ENCODE assay signal across 8 cellular contexts in the genomic region with DNA sequence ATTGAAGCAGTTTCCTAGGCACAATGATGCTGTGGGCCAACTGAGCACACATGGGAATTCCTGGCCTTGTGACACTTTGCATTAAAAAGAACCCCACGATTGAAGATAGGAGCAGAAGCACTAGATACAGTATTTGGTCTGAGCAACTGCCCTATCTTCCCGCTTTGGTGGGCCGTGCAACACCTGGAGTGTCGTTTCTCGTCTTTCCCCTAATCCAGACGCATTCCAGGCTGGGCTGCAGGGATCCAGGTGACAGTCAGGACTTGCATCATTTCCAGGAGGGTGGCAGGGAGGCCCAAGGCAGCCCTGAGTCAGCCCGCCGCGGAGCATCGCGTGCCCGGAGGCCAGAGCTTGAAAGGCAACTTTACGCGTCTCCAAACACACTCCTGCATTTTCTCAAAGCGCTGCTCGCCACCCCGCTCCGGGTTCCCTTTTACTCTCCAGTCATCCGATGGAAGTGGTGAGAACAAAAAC. TPM values are rescaled to one million over a fixed set of nuclear protein-coding genes. Genes with fewer than 3 reads are reported as not detected.
DNase-seq lines count a peak whose midpoint lies in the region; ATAC-seq and TF ChIP-seq lines count a peak whose summit lies in the region.

No MANE protein-coding gene starts in this region.

- ATAC-seq in HG03108 (IDR thresholded peaks at IDR 0.05; ENCODE audit: unreplicated experiment), result no peak
- no peak for ATAC-seq in HG03457 (IDR thresholded peaks at IDR 0.05; ENCODE audit: unreplicated experiment)

- H2AK5ac ChIP-seq in H9 (ENCODE audit: insufficient read length, low read length), result no peak overlapping the region

- H4K91ac ChIP-seq in H9 (ENCODE audit: insufficient read length, low read depth, low read length), result no peak overlapping the region

- peak overlapping the region; percentile 74 for H3K4me2 ChIP-seq in H9 (ENCODE audit: insufficient read depth, insufficient read length, low read length)

- H3K4me3 ChIP-seq in esophagus squamous epithelium, result peak overlapping the region; percentile 24 to 66 (median 42)

- no peak overlapping the region for H3K27ac ChIP-seq in H9 (ENCODE audit: insufficient read length, low read depth, low read length)
- H3K27ac ChIP-seq in esophagus squamous epithelium, result peak overlapping the region in 1 of 4 donors; percentile 31

- H3K27me3 ChIP-seq in H9 (ENCODE audit: insufficient read depth, low read length) (no peaks in the 10 kb centered on the region; the same call in 1 of the 2 replicates), esophagus squamous epithelium (peaks cover 0 to 90% (median 11%) of the 10 kb centered on the region in 4 donors)

- no peaks in the 10 kb centered on the region for H4K20me1 ChIP-seq in H9 (ENCODE audit: control insufficient read depth, insufficient read depth, insufficient read length)

- H3K79me2 ChIP-seq in H9 (ENCODE audit: insufficient read depth, low read length), result peaks cover 8% of the 10 kb centered on the region; the same call in 1 of the 2 replicates

- H2BK12ac ChIP-seq in H9 (ENCODE audit: insufficient read length, low read depth, low read length), result no peak overlapping the region

- no peaks in the 10 kb centered on the region for H3K36me3 ChIP-seq in esophagus squamous epithelium

- H3K79me1 ChIP-seq in H9 (ENCODE audit: insufficient read depth, low read depth, low read length, poor library complexity, severe bottlenecking), result peaks cover 6% of the 10 kb centered on the region

- peaks cover 23% of the 10 kb centered on the region for H3K27me3 Mint-ChIP-seq in H9 (ENCODE audit: low read depth)

- no peak overlapping the region for H2BK15ac ChIP-seq in H9 (ENCODE audit: low read depth, low read length)

- peak overlapping the region; percentile 46 for H3K18ac ChIP-seq in H9 (ENCODE audit: insufficient read length, low read depth, low read length)

- H3K4me1 Mint-ChIP-seq in H9, result peaks cover 51 to 56% of the 10 kb centered on the region in 2 experiments

- no peak overlapping the region for H3T11ph ChIP-seq in H9 (ENCODE audit: low read length)

- no peak overlapping the region for H2AFZ ChIP-seq in H9 (ENCODE audit: low read length)

- DNase-seq in AG08395 (ENCODE audit: low spot score) (peak; percentile 59), H9 (peak; percentile 79), T1000 (lab: John Stamatoyannopoulos, UW) (peak; percentile 69), esophagus squamous epithelium (lab: John Stamatoyannopoulos, UW) (no peak), renal cortical epithelial cell (ENCODE audit: low read depth) (peak; percentile 41), DMS153 treated with DMSO at 0.1 percent for 48 hours (lab: John Stamatoyannopoulos, UW; ENCODE audit: unreplicated experiment) (no peak)

- H3K36me3 Mint-ChIP-seq in H9 (ENCODE audit: insufficient read depth in 1 of 3, low read depth in 3 of 3), result peaks cover 29 to 36% (median 33%) of the 10 kb centered on the region in 3 experiments

- H4K8ac ChIP-seq in H9 (replicated peaks; ENCODE audit: insufficient read length, low read depth, low read length), result no peak overlapping the region

- no peak overlapping the region for H3K4ac ChIP-seq in H9 (ENCODE audit: low read depth, low read length)

- H4K5ac ChIP-seq in H9 (ENCODE audit: insufficient read length, low read depth, low read length), result no peak overlapping the region

- no peak for TF ChIP-seq POLR2A in esophagus squamous epithelium (IDR thresholded peaks at IDR 0.05)

- peaks cover 0 to 4% of the 10 kb centered on the region in 2 experiments; a peak in 2 of 5 replicates for H3K9me3 Mint-ChIP-seq in H9

- H3K56ac ChIP-seq in H9 (ENCODE audit: insufficient read length, low read depth, low read length), result no peak overlapping the region

- WGBS in H9 (ENCODE audit: extremely low coverage, insufficient read length, low lambda C conversion rate), result no CpG with 5 or more reads among the region's 19 CpGs
- WGBS in esophagus squamous epithelium, 2 donors, result 5 to 10% methylated on average over 6 to 9 of the region's 19 CpGs

- H2BK5ac ChIP-seq in H9 (ENCODE audit: insufficient read length, low read length), result no peak overlapping the region

- no peaks in the 10 kb centered on the region for H3K4me1 ChIP-seq in H9 (ENCODE audit: insufficient read depth, low read length)
- H3K4me1 ChIP-seq in esophagus squamous epithelium, result peaks cover 32 to 62% (median 37%) of the 10 kb centered on the region in 3 donors

- no peak overlapping the region for H3K23ac ChIP-seq in H9 (ENCODE audit: insufficient read length, low read depth, low read length)

- H3K27ac Mint-ChIP-seq in H9, result peak overlapping the region; percentile 98 to 99 (median 99)

- peak overlapping the region; percentile 63; the same call in 1 of the 2 replicates for H3K14ac ChIP-seq in H9 (ENCODE audit: insufficient read depth, low read length)

- peak overlapping the region; percentile 58 for H3K9ac ChIP-seq in H9 (ENCODE audit: extremely low read depth, insufficient read length, low read length)

- TF ChIP-seq CTCF in H9 (conservative IDR thresholded peaks at IDR 0.05), result no peak
- TF ChIP-seq CTCF in esophagus squamous epithelium (IDR thresholded peaks at IDR 0.05), result no peak

- H2BK120ac ChIP-seq in H9 (ENCODE audit: low read depth, low read length, poor library complexity, severe bottlenecking), result no peak overlapping the region

- H3K9me3 ChIP-seq in H9 (ENCODE audit: control insufficient read depth, low read depth, low read length) (no peaks in the 10 kb centered on the region), esophagus squamous epithelium (no peaks in the 10 kb centered on the region)

- peak overlapping the region; percentile 97 to 100 for H3K4me3 Mint-ChIP-seq in H9

- intact Hi-C loops in esophagus squamous epithelium (cut with DNase I), result no loop called here

- H2BK20ac ChIP-seq in H9 (ENCODE audit: low read depth, low read length, poor library complexity, severe bottlenecking), result no peak overlapping the region

- peaks cover 22% of the 10 kb centered on the region for H3K23me2 ChIP-seq in H9 (ENCODE audit: insufficient read length, low read depth, low read length, poor library complexity, severe bottlenecking)

RNA-seq across cellular contexts. Expression of gene STC2, which starts 0.7 kb away (rescaled TPM):
- total RNA-seq in H9 (2021), result 73.5 and 77.7 TPM in 2 replicates
- 10 to 100 TPM in 1 of 4 donors, 1 to 10 TPM in 2, under 1 TPM in 1; 0.64 to 26.1 (median 1.9) TPM for total RNA-seq in esophagus squamous epithelium
- total RNA-seq in renal cortical epithelial cell, result 15.1 and 41.0 TPM in 2 replicates

Comparison
In these comparisons a context has a peak if more than half of its experiments do, and no peak if none do; other contexts are left out.
1. DNase-seq: peak in AG08395 (single experiment), H9 (single experiment), T1000 (single experiment) and renal cortical epithelial cell (single experiment); none in esophagus squamous epithelium (single experiment) and DMS153 treated with DMSO at 0.1 percent for 48 hours (single experiment).